ENCODE assay signal across 1 cellular context in the genomic region with DNA sequence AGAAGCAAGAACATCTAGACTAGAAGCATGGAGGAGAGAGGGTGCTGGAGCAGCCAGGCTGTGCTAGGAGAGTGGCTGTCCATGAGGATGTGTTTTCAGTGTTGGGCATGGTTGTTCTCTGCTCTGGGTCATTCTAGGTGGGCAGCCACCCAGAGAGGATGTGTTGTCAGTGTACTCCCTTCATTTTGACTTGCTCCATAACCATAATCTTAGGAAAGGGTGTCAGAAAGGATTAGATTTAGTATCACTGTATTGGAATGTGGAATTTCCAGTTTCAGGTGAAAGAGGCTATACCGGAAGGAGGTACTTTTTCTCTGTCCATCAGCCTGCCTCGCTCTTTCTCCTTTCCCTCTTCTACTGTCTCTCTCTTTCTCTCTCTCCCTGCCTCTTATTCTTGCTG.
TF ChIP-seq lines count a peak whose summit lies in the region.

No MANE protein-coding gene starts in this region.

TF ChIP-seq in HCT116, 20 proteins besides CTCF, POLR2A, EP300 and RAD21 (continued from another document):
- TF ChIP-seq CEBPB (IDR thresholded peaks at IDR 0.05; ENCODE audit: low read depth), result no peak
- TF ChIP-seq, protein P1, sequence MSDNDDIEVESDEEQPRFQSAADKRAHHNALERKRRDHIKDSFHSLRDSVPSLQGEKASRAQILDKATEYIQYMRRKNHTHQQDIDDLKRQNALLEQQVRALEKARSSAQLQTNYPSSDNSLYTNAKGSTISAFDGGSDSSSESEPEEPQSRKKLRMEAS (IDR thresholded peaks at IDR 0.05), result no peak
- TF ChIP-seq POLR2AphosphoS5 (IDR thresholded peaks at IDR 0.05; ENCODE audit: low read depth, low read length), result no peak
- no peak for TF ChIP-seq ZNF274 (IDR thresholded peaks at IDR 0.05; ENCODE audit: low read depth, low read length)
- TF ChIP-seq EZH2phosphoT487 (IDR thresholded peaks at IDR 0.05; ENCODE audit: borderline replicate concordance), result no peak
- no peak for TF ChIP-seq ELF1 (IDR thresholded peaks at IDR 0.05; ENCODE audit: borderline replicate concordance, low read depth)
- TF ChIP-seq, protein P2, sequence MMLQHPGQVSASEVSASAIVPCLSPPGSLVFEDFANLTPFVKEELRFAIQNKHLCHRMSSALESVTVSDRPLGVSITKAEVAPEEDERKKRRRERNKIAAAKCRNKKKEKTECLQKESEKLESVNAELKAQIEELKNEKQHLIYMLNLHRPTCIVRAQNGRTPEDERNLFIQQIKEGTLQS (IDR thresholded peaks at IDR 0.05), result no peak
- no peak for TF ChIP-seq SRF (IDR thresholded peaks at IDR 0.05; ENCODE audit: low read depth)
- no peak for TF ChIP-seq SIN3A (IDR thresholded peaks at IDR 0.05; ENCODE audit: low read depth)
TF ChIP-seq in HCT116: peak in this region for 0.
